In genomic region chr15:84142888-84143337, GRCh38 we compare ENCODE assay signal across 8 cellular contexts.
DNase-seq lines count a peak whose midpoint lies in the region; ATAC-seq lines count a peak whose summit lies in the region.

No MANE protein-coding gene starts in this region.

- DNase-seq in NCI-H510A treated with DMSO at 0.1 percent for 48 hours (lab: John Stamatoyannopoulos, UW) (peak; percentile 37), NCI-H510A (lab: John Stamatoyannopoulos, UW) (no peak), NCI-H1048 (lab: John Stamatoyannopoulos, UW) (peak; percentile 39), T-helper 2 cell (peak in 4 of 5 experiments; percentile 48 to 77 (median 56)), astrocyte of the hippocampus (ENCODE audit: low read depth, low spot score) (peak; percentile 88)
- peak; percentile 59 for DNase-seq in stimulated activated CD4-positive, alpha-beta T cell treated with anti-CD3 and anti-CD28 coated beads, Interleukin-12 subunit alpha, Interleukin-12 subunit beta, amount 100 ng/mL, for 4 hours

- no peaks in the 10 kb centered on the region for H3K9me3 ChIP-seq in iPS-15b (ENCODE audit: control insufficient read depth, insufficient read depth, low read length)

- H3K4me1 ChIP-seq in iPS-15b (ENCODE audit: control insufficient read depth, insufficient read depth, low read length), result no peaks in the 10 kb centered on the region

- peak overlapping the region; percentile 40 for H3K4me3 ChIP-seq in iPS-15b (ENCODE audit: low read depth, low read length)

- no peak overlapping the region for H3K9ac ChIP-seq in iPS-15b (ENCODE audit: low read depth, low read length)

- no peaks in the 10 kb centered on the region for H3K27me3 ChIP-seq in iPS-15b (ENCODE audit: control insufficient read depth, insufficient read depth, low read length)

- ATAC-seq in HG02642 (IDR thresholded peaks at IDR 0.05; ENCODE audit: poor library complexity, unreplicated experiment), result peak; percentile 96

- no peaks in the 10 kb centered on the region for H3K36me3 ChIP-seq in iPS-15b (ENCODE audit: control insufficient read depth, insufficient read depth, low read length)
